ENCODE assay signal across 8 cellular contexts in genomic region chr1:3530931-3531818, GRCh38.
A peak's percentile ranks its signal among the peaks of the same experiment; 100 is the strongest.
DNase-seq lines count a peak whose midpoint lies in the region; ATAC-seq and TF ChIP-seq lines count a peak whose summit lies in the region.

No MANE protein-coding gene starts in this region.

- H3K27me3 Mint-ChIP-seq in endothelial cell (ENCODE audit: unreplicated experiment) = peaks cover 14% of the 10 kb centered on the region

- H3K36me3 ChIP-seq in mucosa of rectum (ENCODE audit: control insufficient read depth in 2 of 2, insufficient read depth in 2 of 2, low read length in 2 of 2) = no peaks in the 10 kb centered on the region

- no peaks in the 10 kb centered on the region for H3K9me3 ChIP-seq in mucosa of rectum (ENCODE audit: control insufficient read depth in 2 of 2, low read length in 2 of 2)

- no peak for ATAC-seq in GM19455 (IDR thresholded peaks at IDR 0.05; ENCODE audit: unreplicated experiment)
- no peak for ATAC-seq in HG03135 (IDR thresholded peaks at IDR 0.05; ENCODE audit: unreplicated experiment)

- no peak for TF ChIP-seq CTCF in endothelial cell (IDR thresholded peaks at IDR 0.05; ENCODE audit: unreplicated experiment)

- H3K9me3 Mint-ChIP-seq in endothelial cell (ENCODE audit: unreplicated experiment) = no peaks in the 10 kb centered on the region

- DNase-seq in Daoy (ENCODE audit: low read depth) (peak; percentile 89), NCI-H345 treated with DMSO at 0.1 percent for 48 hours (lab: John Stamatoyannopoulos, UW; ENCODE audit: unreplicated experiment) (peak; percentile 61), endothelial cell (ENCODE audit: low spot score) (peak; percentile 70)
- peak; percentile 38 to 52 (median 41) for DNase-seq in activated CD8-positive, alpha-beta memory T cell treated with anti-CD3 and anti-CD28 coated beads for 48 hours (ENCODE audit: low read depth in 2 of 3, low spot score in 2 of 3)
- peak; percentile 54 to 71 for DNase-seq in stimulated activated CD8-positive, alpha-beta memory T cell treated with anti-CD3 and anti-CD28 coated beads, Interleukin-2, amount 100 ng/mL, for 48 hours (ENCODE audit: low read depth in 2 of 2)

- H3K36me3 Mint-ChIP-seq in endothelial cell (ENCODE audit: low read depth, unreplicated experiment) = no peaks in the 10 kb centered on the region

- peak overlapping the region; percentile 80 for H3K4me3 Mint-ChIP-seq in endothelial cell (ENCODE audit: unreplicated experiment)

- H3K4me1 Mint-ChIP-seq in endothelial cell (ENCODE audit: unreplicated experiment) = peaks cover 6% of the 10 kb centered on the region

- H3K27ac Mint-ChIP-seq in endothelial cell (ENCODE audit: unreplicated experiment) = peak overlapping the region; percentile 42

- peak overlapping the region; percentile 55 to 58 for H3K27ac ChIP-seq in mucosa of rectum (ENCODE audit: low read depth in 2 of 2, low read length in 2 of 2)

- peaks cover 0 to 4% of the 10 kb centered on the region in 2 donors for H3K27me3 ChIP-seq in mucosa of rectum (ENCODE audit: control insufficient read depth in 2 of 2, insufficient read depth in 2 of 2, low read length in 2 of 2)

- peak overlapping the region; percentile 52 to 65 for H3K9ac ChIP-seq in mucosa of rectum (ENCODE audit: low read depth in 1 of 2, low read length in 2 of 2)

- peak overlapping the region; percentile 50 to 69 for H3K4me3 ChIP-seq in mucosa of rectum (ENCODE audit: low read length in 2 of 2)

- H3K4me1 ChIP-seq in mucosa of rectum (ENCODE audit: control insufficient read depth in 2 of 2, insufficient read depth in 2 of 2, low read length in 2 of 2) = peaks cover 17 to 18% of the 10 kb centered on the region in 2 donors
